Comparison of ENCODE assay signal across 10 cellular contexts in the genomic region with DNA sequence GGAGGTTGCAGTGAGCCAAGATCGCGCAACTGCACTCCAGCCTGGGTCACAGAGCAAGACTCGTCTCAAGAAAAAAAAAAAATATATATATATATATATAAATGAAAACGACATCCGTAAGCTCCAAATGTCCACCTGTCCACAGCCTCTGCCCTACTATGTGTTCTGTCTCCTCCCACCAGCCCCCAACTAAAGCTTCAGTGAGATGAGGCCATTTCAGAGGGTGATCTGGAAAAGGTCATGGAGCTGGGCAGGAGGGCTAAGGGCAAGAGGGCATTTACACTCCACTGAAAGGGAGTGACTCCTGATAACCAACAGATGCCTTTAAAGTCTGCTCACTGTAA. TPM values are rescaled to one million over a fixed set of nuclear protein-coding genes. Genes with fewer than 3 reads are reported as not detected.
DNase-seq lines count a peak whose midpoint lies in the region; TF ChIP-seq lines count a peak whose summit lies in the region.
"Had no signal": no experiment of that assay in that cellular context is flagged by ENCODE, and none has a peak within 500 bp of the region (broad histone marks: within the 10 kb centered on the region; RNA-seq: fewer than 3 reads in every experiment).

No MANE protein-coding gene starts in this region.

- no peak overlapping the region for H4K91ac ChIP-seq in neuronal stem cell (ENCODE audit: low read depth, low read length, poor library complexity)

- no peak overlapping the region for H3K18ac ChIP-seq in neuronal stem cell (ENCODE audit: low read length)

- H3K79me1 ChIP-seq in neuronal stem cell (ENCODE audit: low read depth, low read length) = peaks cover 8% of the 10 kb centered on the region

- POLR2A ChIA-PET in AG04450 (lab: Yijun Ruan, JAX) (interaction anchor here (0.6 to 2.1 kb wide), 2 partner anchors 35 to 294 kb away, joined by 3 to 15 read pairs; no protein-coding TSS in a partner anchor), RWPE1 (lab: Yijun Ruan, JAX; ENCODE audit: low non-redundant PET) (interaction anchor here (0.6 to 1.0 kb wide), 2 partner anchors 12 to 340 kb away, joined by 6 read pairs; no protein-coding TSS in a partner anchor)

- H3K36me3 ChIP-seq in neuronal stem cell (replicated peaks in 1 of 2; ENCODE audit: control insufficient read depth in 2 of 2, insufficient read depth in 2 of 2, low read length in 2 of 2) = peaks cover 0 to 29% of the 10 kb centered on the region in 2 donors

- H3K4me2 ChIP-seq in neuronal stem cell (ENCODE audit: insufficient read depth, low read length, poor library complexity, severe bottlenecking) = peak overlapping the region; percentile 92

- H3K9ac ChIP-seq in neuronal stem cell (ENCODE audit: low read depth, low read length, poor library complexity) = no peak overlapping the region

- no peak overlapping the region for H3K27ac ChIP-seq in AG04450 (ENCODE audit: low read depth, low read length)
- H3K27ac ChIP-seq in RWPE1 = peak overlapping the region; percentile 91
- H3K27ac ChIP-seq in neuronal stem cell (replicated peaks; ENCODE audit: low read length) = no peak overlapping the region

- H3K23ac ChIP-seq in neuronal stem cell (ENCODE audit: low read depth, low read length, poor library complexity) = no peak overlapping the region

- TF ChIP-seq CTCF in AG04450 (IDR thresholded peaks at IDR 0.05; ENCODE audit: low read depth, low read length) = no peak
- no peak for TF ChIP-seq CTCF in RWPE1 (conservative IDR thresholded peaks at IDR 0.05; ENCODE audit: low read depth)
- TF ChIP-seq CTCF in fibroblast of pulmonary artery (IDR thresholded peaks at IDR 0.05; ENCODE audit: low read length, missing control alignments) = no peak

- CTCF ChIA-PET in AG04450 (lab: Charles Lee) = interaction anchor here (0.7 to 3.9 kb wide), 6 partner anchors 35 to 333 kb away, joined by 3 to 18 read pairs (median 4); no protein-coding TSS in a partner anchor
- CTCF ChIA-PET in RWPE1 (lab: Yijun Ruan, JAX) = interaction anchor here (0.6 kb wide), 1 partner anchor 280 kb away, joined by 3 read pairs; no protein-coding TSS in a partner anchor

- H2BK12ac ChIP-seq in neuronal stem cell (ENCODE audit: low read length) = no peak overlapping the region

- no peak overlapping the region for H4K8ac ChIP-seq in neuronal stem cell (ENCODE audit: low read depth, low read length)

- H2AFZ ChIP-seq in neuronal stem cell (ENCODE audit: low read length) = no peak overlapping the region

- H3K4me3 ChIP-seq in AG04450 (ENCODE audit: low read depth, low read length) (peak overlapping the region; percentile 88), fibroblast of pulmonary artery (replicated peaks; ENCODE audit: low read depth, low read length) (peak overlapping the region; percentile 95), neuronal stem cell (ENCODE audit: low read length in 2 of 2) (peak overlapping the region in 1 of 2 donors; percentile 71)

- no peak for DNase-seq in AG04450 (ENCODE audit: low read depth, low spot score)
- DNase-seq in RWPE1 (ENCODE audit: low spot score) = no peak
- no peak for DNase-seq in fibroblast of pulmonary artery (ENCODE audit: low read depth)
- DNase-seq in neuronal stem cell (ENCODE audit: low spot score) = no peak
- no peak for DNase-seq in hypothalamus (lab: John Stamatoyannopoulos, UW)
- no peak for DNase-seq in HPDE6-E6E7 (ENCODE audit: extremely low spot score)
- DNase-seq in stimulated activated naive CD4-positive, alpha-beta T cell (lab: John Stamatoyannopoulos, UW) = no peak
- DNase-seq in NCI-H2196 (lab: John Stamatoyannopoulos, UW; ENCODE audit: unreplicated experiment) = no peak
- DNase-seq: activated gamma-delta T cell treated with Interleukin-2 at 50 U/mL for 16 hours had no signal

- H3K14ac ChIP-seq in neuronal stem cell (ENCODE audit: low read length) = no peak overlapping the region

- H3K9me3 ChIP-seq in AG04450 (ENCODE audit: control insufficient read depth, insufficient read depth, low read length) (peaks cover 3% of the 10 kb centered on the region; the same call in 1 of the 2 replicates), neuronal stem cell (replicated peaks in 1 of 2; ENCODE audit: control insufficient read depth in 2 of 2, insufficient read depth in 1 of 2, low read depth in 1 of 2, low read length in 2 of 2) (no peaks in the 10 kb centered on the region)

- no peak overlapping the region for H3K4ac ChIP-seq in neuronal stem cell (ENCODE audit: low read length)

- H3K27me3 ChIP-seq in AG04450 (ENCODE audit: control insufficient read depth, insufficient read depth, low read length) = no peaks in the 10 kb centered on the region
- H3K27me3 ChIP-seq in neuronal stem cell (ENCODE audit: control insufficient read depth in 3 of 3, insufficient read depth in 3 of 3, low read depth in 1 of 3, low read length in 3 of 3) = peaks cover 0 to 7% (median 0%) of the 10 kb centered on the region in 3 experiments

- WGBS in neuronal stem cell (ENCODE audit: extremely low coverage in 2 of 2, insufficient read length in 2 of 2, insufficient replicate concordance in 1 of 2), 2 donors = no CpG with 5 or more reads among the region's 5 CpGs

- no peak overlapping the region for H2BK120ac ChIP-seq in neuronal stem cell (ENCODE audit: low read depth, low read length)

- no peak overlapping the region for H2AK5ac ChIP-seq in neuronal stem cell (ENCODE audit: low read depth, low read length)

- H3K4me1 ChIP-seq in neuronal stem cell (ENCODE audit: control insufficient read depth in 2 of 2, insufficient read depth in 1 of 2, low read depth in 1 of 2, low read length in 2 of 2) = peaks cover 46 to 53% of the 10 kb centered on the region in 2 donors

- no peak overlapping the region for H2BK5ac ChIP-seq in neuronal stem cell (ENCODE audit: low read length)

- no peak overlapping the region for H2BK15ac ChIP-seq in neuronal stem cell (ENCODE audit: low read length)

RNA-seq across cellular contexts. Expression of gene SPRY4, which starts 2.4 kb away (rescaled TPM):
- 8.7 and 11.9 TPM in 2 replicates for polyA plus RNA-seq in AG04450 (2011; rRNA removed)
- 19.6 and 28.1 TPM in 2 replicates for polyA minus RNA-seq in AG04450 (2011; rRNA and poly(A)+ RNA removed)
- 10.5 TPM for polyA plus RNA-seq in neuronal stem cell (2013, experiment 1 of 2)
- 11.3 TPM for polyA plus RNA-seq in neuronal stem cell (2013, experiment 2 of 2)
- polyA plus RNA-seq: CD14-positive monocyte had no signal
